In genomic region chr15:39429898-39430357, GRCh38 we compare ENCODE assay signal across 1 cellular context.
A peak's percentile ranks its signal among the peaks of the same experiment; 100 is the strongest.
TF ChIP-seq lines count a peak whose summit lies in the region.

No MANE protein-coding gene starts in this region.

TF ChIP-seq in IMR-90, 13 proteins besides CTCF, POLR2A, EP300 and RAD21 (continued from another document):
- TF ChIP-seq CEBPB (IDR thresholded peaks at IDR 0.05; ENCODE audit: low read depth, low read length) (peak; percentile 46; the same call in 1 of the 2 replicates), CHD1 (IDR thresholded peaks at IDR 0.05; ENCODE audit: low read depth, low read length) (no peak), RCOR1 (IDR thresholded peaks at IDR 0.05; ENCODE audit: insufficient replicate concordance, low read length) (peak; percentile 42), MAFK (IDR thresholded peaks at IDR 0.05; ENCODE audit: low read depth, low read length) (no peak), SMC3 (IDR thresholded peaks at IDR 0.05; ENCODE audit: low read depth, low read length) (no peak; the same call in 1 of the 2 replicates)
